Comparison of ENCODE assay signal across 15 cellular contexts in the genomic region with DNA sequence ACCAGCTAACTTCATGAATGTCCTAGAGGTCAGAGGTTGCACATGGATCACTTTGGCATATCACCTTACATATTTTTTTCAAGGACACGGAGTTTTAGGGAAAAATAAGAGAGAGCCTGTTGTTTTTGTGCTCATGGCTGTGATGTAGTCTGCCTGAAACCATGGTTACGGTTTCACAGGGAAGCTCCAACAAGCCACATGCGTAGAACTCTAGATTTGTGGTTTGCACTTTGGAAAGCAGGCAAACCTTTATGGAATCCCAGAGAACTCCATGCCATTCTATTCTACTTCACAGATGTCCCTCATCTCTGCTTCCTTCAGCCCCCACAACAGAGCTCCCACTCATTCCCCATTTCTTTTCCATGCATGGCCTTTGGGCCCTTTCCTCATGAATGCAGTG. TPM values are rescaled to one million over a fixed set of nuclear protein-coding genes. Genes with fewer than 3 reads are reported as not detected.
A peak's percentile ranks its signal among the peaks of the same experiment; 100 is the strongest.
DNase-seq lines count a peak whose midpoint lies in the region; ATAC-seq and TF ChIP-seq lines count a peak whose summit lies in the region.
"Had no signal": no experiment of that assay in that cellular context is flagged by ENCODE, and none has a peak within 500 bp of the region (broad histone marks: within the 10 kb centered on the region; RNA-seq: fewer than 3 reads in every experiment).

No MANE protein-coding gene starts in this region.

- TF ChIP-seq CTCF in OCI-LY7 (conservative IDR thresholded peaks at IDR 0.05; ENCODE audit: low read length) (no peak), fibroblast of mammary gland (conservative IDR thresholded peaks at IDR 0.05; ENCODE audit: control insufficient read depth, insufficient read depth, low read depth, low read length) (no peak), psoas muscle (IDR thresholded peaks at IDR 0.05) (no peak), RWPE1 (conservative IDR thresholded peaks at IDR 0.05; ENCODE audit: low read depth) (no peak)

- H3K36me3 ChIP-seq in OCI-LY7 (ENCODE audit: insufficient read depth, low read length), result no peaks in the 10 kb centered on the region
- no peaks in the 10 kb centered on the region for H3K36me3 ChIP-seq in psoas muscle (ENCODE audit: insufficient read depth in 1 of 2, low read depth in 1 of 2)
- H3K36me3 ChIP-seq in effector memory CD4-positive, alpha-beta T cell (ENCODE audit: control insufficient read depth, insufficient read depth, low read length), result no peaks in the 10 kb centered on the region
- H3K36me3 ChIP-seq: neutrophil, Peyer's patch had no signal

- CTCF ChIA-PET in OCI-LY7 (lab: Charles Lee; ENCODE audit: unreplicated experiment), result interaction anchor here (0.6 kb wide), 1 partner anchor 181 kb away, joined by 3 read pairs; no protein-coding TSS in a partner anchor
- CTCF ChIA-PET in RWPE1 (lab: Yijun Ruan, JAX), result interaction anchor here (0.6 to 1.9 kb wide), 3 partner anchors 79 to 125 kb away, joined by 4 to 5 read pairs (median 4); no protein-coding TSS in a partner anchor

- no peaks in the 10 kb centered on the region for H3K27me3 ChIP-seq in psoas muscle (ENCODE audit: insufficient read depth in 3 of 3, low read length in 2 of 3)
- H3K27me3 ChIP-seq in effector memory CD4-positive, alpha-beta T cell (replicated peaks; ENCODE audit: control insufficient read depth, insufficient read depth, low read length, poor library complexity, severe bottlenecking), result no peaks in the 10 kb centered on the region
- H3K27me3 ChIP-seq: Peyer's patch had no signal

- H3K4me1 ChIP-seq in OCI-LY7 (ENCODE audit: insufficient read depth, low read length, poor library complexity, severe bottlenecking), result peaks cover 19% of the 10 kb centered on the region
- H3K4me1 ChIP-seq in psoas muscle, result peaks cover 20% of the 10 kb centered on the region
- peaks cover 8% of the 10 kb centered on the region for H3K4me1 ChIP-seq in effector memory CD4-positive, alpha-beta T cell (ENCODE audit: control insufficient read depth, insufficient read depth, low read length, poor library complexity, severe bottlenecking)

- peaks cover 3% of the 10 kb centered on the region; the same call in 1 of the 2 replicates for H3K79me2 ChIP-seq in OCI-LY7 (ENCODE audit: insufficient read depth, low read depth, low read length)

- 93 to 98% (median 93%) methylated on average over 3 of the region's 3 CpGs for WGBS in psoas muscle, 3 donors

- DNase-seq in DMS79 treated with DMSO at 0.1 percent for 48 hours (lab: John Stamatoyannopoulos, UW) (peak; percentile 23), DMS79 (lab: John Stamatoyannopoulos, UW) (no peak), OCI-LY7 (ENCODE audit: low spot score) (no peak), fibroblast of mammary gland (ENCODE audit: low read depth) (no peak), psoas muscle (no peak), RWPE1 (ENCODE audit: low spot score) (no peak)
- no peak for DNase-seq in effector memory CD4-positive, alpha-beta T cell
- DNase-seq: 8988T; GDM1; NCI-H1930; Peyer's patch; stimulated activated naive CD8-positive, alpha-beta T cell treated with anti-CD3 and anti-CD28 coated beads, Interleukin-15, Interleukin-2, amounts not matched to agents 100 U/mL and 50 U/mL, for 24 hours had no signal

- POLR2A ChIA-PET in OCI-LY7 (lab: Charles Lee) (interaction anchor here (0.5 to 2.1 kb wide), 6 partner anchors 9 to 1981 kb away, joined by 3 to 10 read pairs (median 5); no protein-coding TSS in a partner anchor), RWPE1 (lab: Yijun Ruan, JAX; ENCODE audit: low non-redundant PET) (no interaction called here)

- H4K20me1 ChIP-seq in OCI-LY7 (ENCODE audit: insufficient read depth, low read length), result no peaks in the 10 kb centered on the region; the same call in 1 of the 2 replicates

- TF ChIP-seq POLR2A in GM18505 (IDR thresholded peaks at IDR 0.05; ENCODE audit: borderline replicate concordance, extremely low read depth, insufficient read depth, insufficient read length), result no peak

- H2AFZ ChIP-seq in OCI-LY7 (ENCODE audit: low read length), result no peak overlapping the region

- intact Hi-C loops in OCI-LY7 (cut with micrococcal nuclease; ENCODE audit: unreplicated experiment), result loop anchor here (5.0 kb wide), 2 partner anchors 39 to 89 kb away; no protein-coding TSS in a partner anchor
- intact Hi-C loops in psoas muscle (cut with DNase I), result loop anchor here (2.0 to 5.0 kb wide), 3 partner anchors 27 to 54 kb away; no protein-coding TSS in a partner anchor

- ATAC-seq in psoas muscle, result no peak
- no peak for ATAC-seq in GM18505 (IDR thresholded peaks at IDR 0.05; ENCODE audit: unreplicated experiment)
- ATAC-seq: stimulated activated naive CD8-positive, alpha-beta T cell treated with anti-CD3 and anti-CD28 coated beads, Interleukin-15, Interleukin-2, amounts not matched to agents 100 U/mL and 50 U/mL, for 24 hours had no signal

- peak overlapping the region; percentile 89 for H3K4me3 ChIP-seq in OCI-LY7 (ENCODE audit: low read depth, low read length, poor library complexity, severe bottlenecking)
- peak overlapping the region; percentile 11 for H3K4me3 ChIP-seq in fibroblast of mammary gland (ENCODE audit: control insufficient read depth, low read depth, low read length)
- peak overlapping the region; percentile 94 for H3K4me3 ChIP-seq in psoas muscle
- H3K4me3 ChIP-seq in effector memory CD4-positive, alpha-beta T cell (ENCODE audit: insufficient read depth, low read depth, low read length, poor library complexity, severe bottlenecking), result no peak overlapping the region

- H3K4me2 ChIP-seq in OCI-LY7 (ENCODE audit: low read length), result peak overlapping the region; percentile 99

- no peaks in the 10 kb centered on the region for H3K9me2 ChIP-seq in OCI-LY7 (ENCODE audit: insufficient read depth, low read length)

- no TSS peak for BruUV-seq in OCI-LY7 (replicated peaks; lab: Mats Ljungman, UMichigan)

- H3K27ac ChIP-seq in OCI-LY7 (ENCODE audit: low read depth, low read length, poor library complexity, severe bottlenecking), result no peak overlapping the region
- H3K27ac ChIP-seq in psoas muscle, result no peak overlapping the region
- H3K27ac ChIP-seq in effector memory CD4-positive, alpha-beta T cell (ENCODE audit: insufficient read depth, low read length, poor library complexity, severe bottlenecking), result no peak overlapping the region
- no peak overlapping the region for H3K27ac ChIP-seq in RWPE1
- H3K27ac ChIP-seq: epithelial cell of prostate, neutrophil, Peyer's patch had no signal

- no peaks in the 10 kb centered on the region for H3K9me3 ChIP-seq in OCI-LY7 (ENCODE audit: low read length)
- no peaks in the 10 kb centered on the region for H3K9me3 ChIP-seq in psoas muscle
- no peaks in the 10 kb centered on the region for H3K9me3 ChIP-seq in effector memory CD4-positive, alpha-beta T cell (ENCODE audit: control insufficient read depth, low read length)
- H3K9me3 ChIP-seq: neutrophil, Peyer's patch had no signal

RNA-seq across cellular contexts. Expression of gene PRKCE, which starts 2.1 kb away (rescaled TPM):
- total RNA-seq in OCI-LY7 (2014; rRNA removed; shearing (Covaris generic)), result 13.6 and 17.0 TPM in 2 replicates
- 42.1 and 50.2 TPM in 2 replicates for total RNA-seq in OCI-LY7 (2022)
- total RNA-seq in psoas muscle, result 10 to 100 TPM; 16.1 to 22.8 (median 20.0) TPM
- 1 to 10 TPM; 3.0 to 5.4 (median 4.4) TPM for polyA plus RNA-seq in psoas muscle

RNA-seq across cellular contexts. Expression of gene SRBD1, which starts 42.5 kb away (rescaled TPM):
- 13.9 and 15.5 TPM in 2 replicates for total RNA-seq in OCI-LY7 (2014; rRNA removed; shearing (Covaris generic))
- 16.0 and 17.6 TPM in 2 replicates for total RNA-seq in OCI-LY7 (2022)
- total RNA-seq in psoas muscle, result 1 to 10 TPM; 4.0 to 6.4 (median 4.9) TPM
- 1 to 10 TPM; 2.3 to 3.0 (median 3.0) TPM for polyA plus RNA-seq in psoas muscle
